Comparison of ENCODE assay signal across 19 cellular contexts in genomic region chr3:46542801-46543201, GRCh38. TPM values are rescaled to one million over a fixed set of nuclear protein-coding genes. Genes with fewer than 3 reads are reported as not detected.
DNase-seq lines count a peak whose midpoint lies in the region; ATAC-seq and TF ChIP-seq lines count a peak whose summit lies in the region.
"Had no signal": no experiment of that assay in that cellular context is flagged by ENCODE, and none has a peak within 500 bp of the region (broad histone marks: within the 10 kb centered on the region; RNA-seq: fewer than 3 reads in every experiment).

No MANE protein-coding gene starts in this region.

- no peak overlapping the region for H3K4me3 Mint-ChIP-seq in activated CD8-positive, alpha-beta memory T cell treated with anti-CD3 and anti-CD28 coated beads, Interleukin-2, amount 10 ng/mL, durations not matched to agents 7 days and 5 days
- H3K4me3 Mint-ChIP-seq: activated T-cell treated with anti-CD3 and anti-CD28 coated beads, Interleukin-2, amount 50 U/mL, for 4 hours; CD4-positive, CD25-positive, alpha-beta regulatory T cell had no signal

- DNase-seq in activated CD8-positive, alpha-beta memory T cell treated with anti-CD3 and anti-CD28 coated beads, Interleukin-2, amount 10 ng/mL, durations not matched to agents 7 days and 5 days: peak; percentile 38
- no peak for DNase-seq in activated CD8-positive, alpha-beta memory T cell treated with anti-CD3 and anti-CD28 coated beads, Interleukin-2, amount 50 U/mL, for 48 hours
- DNase-seq in OCI-LY7 (ENCODE audit: low spot score): no peak
- peak; percentile 54 for DNase-seq in left ventricle myocardium superior
- DNase-seq in smooth muscle cell (lab: John Stamatoyannopoulos, UW; ENCODE audit: unreplicated experiment): no peak
- DNase-seq in MG63: no peak
- no peak for DNase-seq in kidney glomerular epithelial cell (lab: John Stamatoyannopoulos, UW)
- DNase-seq: 8988T; activated CD4-positive, alpha-beta T cell treated with anti-CD3 and anti-CD28 coated beads for 4 hours; activated T-cell treated with anti-CD3 and anti-CD28 coated beads, Interleukin-2, amount 50 U/mL, for 4 hours; CD4-positive, CD25-positive, alpha-beta regulatory T cell; NCI-H1930; NCI-H524 treated with DMSO at 0.1 percent for 48 hours; pancreas; substantia nigra had no signal

- POLR2A ChIA-PET in OCI-LY7 (lab: Charles Lee): interaction anchor here (0.6 to 9.2 kb wide), 11 partner anchors 7 to 940 kb away, joined by 3 to 149 read pairs (median 4); partner anchors contain the start of genes FYCO1 and LRRC2

- WGBS in smooth muscle cell (ENCODE audit: low lambda C conversion rate): 84% methylated on average over 5 of the region's 5 CpGs

- no peaks in the 10 kb centered on the region for H3K9me3 ChIP-seq in OCI-LY7 (ENCODE audit: low read length)
- H3K9me3 ChIP-seq in smooth muscle cell (replicated peaks; ENCODE audit: low read depth): no peaks in the 10 kb centered on the region
- no peaks in the 10 kb centered on the region for H3K9me3 ChIP-seq in MG63
- H3K9me3 ChIP-seq: pancreas had no signal

- H2AFZ ChIP-seq in OCI-LY7 (ENCODE audit: low read length): peak overlapping the region; percentile 1; the same call in 1 of the 2 replicates
- H2AFZ ChIP-seq in smooth muscle cell (ENCODE audit: low read depth): no peak overlapping the region

- no peaks in the 10 kb centered on the region for H4K20me1 ChIP-seq in OCI-LY7 (ENCODE audit: insufficient read depth, low read length)
- H4K20me1 ChIP-seq in smooth muscle cell (ENCODE audit: low read depth): no peaks in the 10 kb centered on the region

- TF ChIP-seq CTCF in OCI-LY7 (conservative IDR thresholded peaks at IDR 0.05; ENCODE audit: low read length) (no peak), smooth muscle cell (IDR thresholded peaks at IDR 0.05; ENCODE audit: borderline replicate concordance, insufficient read depth, poor library complexity, severe bottlenecking) (no peak)

- H3K27ac Mint-ChIP-seq in activated CD8-positive, alpha-beta memory T cell treated with anti-CD3 and anti-CD28 coated beads, Interleukin-2, amount 10 ng/mL, durations not matched to agents 7 days and 5 days: no peak overlapping the region
- H3K27ac Mint-ChIP-seq: CD4-positive, CD25-positive, alpha-beta regulatory T cell had no signal

- H3K36me3 ChIP-seq in OCI-LY7 (ENCODE audit: insufficient read depth, low read length): peaks cover 6% of the 10 kb centered on the region; the same call in 1 of the 2 replicates
- no peaks in the 10 kb centered on the region for H3K36me3 ChIP-seq in smooth muscle cell (ENCODE audit: low read depth)
- H3K36me3 ChIP-seq in MG63: no peaks in the 10 kb centered on the region
- H3K36me3 ChIP-seq: pancreas had no signal

- peak overlapping the region; percentile 66 for H3K4me2 ChIP-seq in OCI-LY7 (ENCODE audit: low read length)
- H3K4me2 ChIP-seq in smooth muscle cell: no peak overlapping the region

- peak overlapping the region; percentile 32 for H3K9ac ChIP-seq in smooth muscle cell (ENCODE audit: low read depth)

- H3K27me3 ChIP-seq in smooth muscle cell (ENCODE audit: low read depth) (no peaks in the 10 kb centered on the region), MG63 (no peaks in the 10 kb centered on the region)
- H3K27me3 ChIP-seq: pancreas had no signal

- H3K9me3 Mint-ChIP-seq in activated CD8-positive, alpha-beta memory T cell treated with anti-CD3 and anti-CD28 coated beads, Interleukin-2, amount 10 ng/mL, durations not matched to agents 7 days and 5 days (ENCODE audit: low read depth): no peaks in the 10 kb centered on the region
- H3K9me3 Mint-ChIP-seq: activated T-cell treated with anti-CD3 and anti-CD28 coated beads, Interleukin-2, amount 50 U/mL, for 4 hours had no signal

- no peaks in the 10 kb centered on the region for H3F3A ChIP-seq in smooth muscle cell (ENCODE audit: low read depth)

- H3K4me1 Mint-ChIP-seq in activated CD8-positive, alpha-beta memory T cell treated with anti-CD3 and anti-CD28 coated beads, Interleukin-2, amount 10 ng/mL, durations not matched to agents 7 days and 5 days: peaks cover 59% of the 10 kb centered on the region

- H3K27me3 Mint-ChIP-seq in activated CD8-positive, alpha-beta memory T cell treated with anti-CD3 and anti-CD28 coated beads, Interleukin-2, amount 10 ng/mL, durations not matched to agents 7 days and 5 days: peaks cover 7% of the 10 kb centered on the region

- no peak for ATAC-seq in activated CD8-positive, alpha-beta memory T cell treated with anti-CD3 and anti-CD28 coated beads, Interleukin-2, amount 10 ng/mL, durations not matched to agents 7 days and 5 days
- ATAC-seq in left ventricle myocardium superior (peak; percentile 57), HG03159 (IDR thresholded peaks at IDR 0.05; ENCODE audit: unreplicated experiment) (no peak)
- ATAC-seq: activated T-cell treated with anti-CD3 and anti-CD28 coated beads, Interleukin-2, amount 50 U/mL, for 4 hours; pancreas had no signal

- intact Hi-C loops in OCI-LY7 (cut with micrococcal nuclease; ENCODE audit: unreplicated experiment): no loop called here
- intact Hi-C loops in left ventricle myocardium superior (cut with micrococcal nuclease): loop anchor here (10.0 kb wide), 1 partner anchor 48 kb away; the partner anchor contains the start of gene RTP3

- no TSS peak for BruUV-seq in OCI-LY7 (replicated peaks; lab: Mats Ljungman, UMichigan)

- CTCF ChIA-PET in activated CD8-positive, alpha-beta memory T cell treated with anti-CD3 and anti-CD28 coated beads, Interleukin-2, amount 10 ng/mL, durations not matched to agents 7 days and 5 days (lab: Charles Lee): interaction anchor here (0.6 to 6.6 kb wide), 6 partner anchors 15 to 1031 kb away, joined by 3 to 117 read pairs (median 4); partner anchors contain the start of gene CCR5
- CTCF ChIA-PET in OCI-LY7 (lab: Charles Lee; ENCODE audit: unreplicated experiment): interaction anchor here (0.5 to 2.5 kb wide), 2 partner anchors 47 to 54 kb away, joined by 3 to 16 read pairs; no protein-coding TSS in a partner anchor

- H3K27ac ChIP-seq in OCI-LY7 (ENCODE audit: low read depth, low read length, poor library complexity, severe bottlenecking): peak overlapping the region; percentile 99
- H3K27ac ChIP-seq in smooth muscle cell (ENCODE audit: low read depth): peak overlapping the region; percentile 17
- H3K27ac ChIP-seq: pancreas had no signal

- H3K79me2 ChIP-seq in OCI-LY7 (ENCODE audit: insufficient read depth, low read depth, low read length): peaks cover 15% of the 10 kb centered on the region; the same call in 1 of the 2 replicates
- H3K79me2 ChIP-seq in smooth muscle cell (ENCODE audit: low read depth): no peaks in the 10 kb centered on the region

- H3K9me2 ChIP-seq in OCI-LY7 (ENCODE audit: insufficient read depth, low read length): no peaks in the 10 kb centered on the region

- H3K4me1 ChIP-seq in OCI-LY7 (ENCODE audit: insufficient read depth, low read length, poor library complexity, severe bottlenecking): peaks cover 92% of the 10 kb centered on the region
- no peaks in the 10 kb centered on the region for H3K4me1 ChIP-seq in smooth muscle cell (ENCODE audit: low read depth)
- H3K4me1 ChIP-seq: pancreas had no signal

- H3K4me3 ChIP-seq in OCI-LY7 (ENCODE audit: low read depth, low read length, poor library complexity, severe bottlenecking) (no peak overlapping the region), smooth muscle cell (no peak overlapping the region), MG63 (no peak overlapping the region)
- H3K4me3 ChIP-seq: pancreas had no signal

- H3K36me3 Mint-ChIP-seq in activated CD8-positive, alpha-beta memory T cell treated with anti-CD3 and anti-CD28 coated beads, Interleukin-2, amount 10 ng/mL, durations not matched to agents 7 days and 5 days: peaks cover 3% of the 10 kb centered on the region

RNA-seq across cellular contexts. Expression of gene LRRC2, which starts 23.3 kb away (rescaled TPM):
- total RNA-seq in activated CD8-positive, alpha-beta memory T cell treated with anti-CD3 and anti-CD28 coated beads, Interleukin-2, amount 10 ng/mL, durations not matched to agents 7 days and 5 days: under 1 TPM in 1 of 2 experiments, not detected in 1; 0.07 TPM
- total RNA-seq in OCI-LY7 (2014; rRNA removed; shearing (Covaris generic)): 2.0 and 2.4 TPM in 2 replicates
- total RNA-seq in OCI-LY7 (2022): 1.9 and 2.2 TPM in 2 replicates
- total RNA-seq in left ventricle myocardium superior: 122 TPM
- total RNA-seq in smooth muscle cell: 1.0 and 2.0 TPM in 2 replicates
- polyA plus RNA-seq in smooth muscle cell: 1.7 and 2.7 TPM in 2 replicates
- total RNA-seq in MG63 (2014; rRNA removed; shearing (Covaris generic); ENCODE audit: low replicate concordance): 0.10 and 0.36 TPM in 2 replicates
- total RNA-seq: G401 had no signal

RNA-seq across cellular contexts. Expression of gene RTP3, which starts 45.0 kb away (rescaled TPM):
- not detected for total RNA-seq in activated CD8-positive, alpha-beta memory T cell treated with anti-CD3 and anti-CD28 coated beads, Interleukin-2, amount 10 ng/mL, durations not matched to agents 7 days and 5 days
- 1.3 and 1.4 TPM in 2 replicates for total RNA-seq in OCI-LY7 (2014; rRNA removed; shearing (Covaris generic))
- 0.37 and 0.74 TPM in 2 replicates for total RNA-seq in OCI-LY7 (2022)
- total RNA-seq in left ventricle myocardium superior: not detected
- total RNA-seq in smooth muscle cell: not detected in 2 replicates
- polyA plus RNA-seq in smooth muscle cell: 0.19 and 1.3 TPM in 2 replicates
- total RNA-seq in MG63 (2014; rRNA removed; shearing (Covaris generic); ENCODE audit: low replicate concordance): not detected in 2 replicates
- total RNA-seq: activated T-cell treated with anti-CD3 and anti-CD28 coated beads, Interleukin-2, amount 50 U/mL, for 4 hours; CD4-positive, CD25-positive, alpha-beta regulatory T cell; G401; pancreas; T-helper 1 cell treated with Interleukin-12 subunit alpha and Interleukin-12 subunit beta and Interleukin-4 antibody, amounts not matched to agents 30 ng/mL and 1 ng/mL, for 36 hours had no signal
- polyA plus RNA-seq: adipose tissue; CD4-positive, CD25-positive, alpha-beta regulatory T cell; pancreas had no signal

Comparison
In these comparisons a context has a peak if more than half of its experiments do, and no peak if none do; other contexts are left out.
1. DNase-seq: peak in activated CD8-positive, alpha-beta memory T cell treated with anti-CD3 and anti-CD28 coated beads, Interleukin-2, amount 10 ng/mL, durations not matched to agents 7 days and 5 days (single experiment) and left ventricle myocardium superior (single experiment); none in activated CD8-positive, alpha-beta memory T cell treated with anti-CD3 and anti-CD28 coated beads, Interleukin-2, amount 50 U/mL, for 48 hours (single experiment), OCI-LY7 (single experiment), smooth muscle cell (single experiment), MG63 (single experiment) and kidney glomerular epithelial cell (single experiment).
2. RNA of gene LRRC2, which starts 23.3 kb away (total RNA-seq): 122 TPM in left ventricle myocardium superior (single experiment); 1.0 to 2.0 TPM in smooth muscle cell, 1.9 to 2.4 TPM in OCI-LY7, 0.10 to 0.36 TPM in MG63 and 0.07 TPM in activated CD8-positive, alpha-beta memory T cell treated with anti-CD3 and anti-CD28 coated beads, Interleukin-2, amount 10 ng/mL, durations not matched to agents 7 days and 5 days; every median in the first group is over 10 times any median in the second.